14 cellular contexts compared by ENCODE assay signal in the genomic region with DNA sequence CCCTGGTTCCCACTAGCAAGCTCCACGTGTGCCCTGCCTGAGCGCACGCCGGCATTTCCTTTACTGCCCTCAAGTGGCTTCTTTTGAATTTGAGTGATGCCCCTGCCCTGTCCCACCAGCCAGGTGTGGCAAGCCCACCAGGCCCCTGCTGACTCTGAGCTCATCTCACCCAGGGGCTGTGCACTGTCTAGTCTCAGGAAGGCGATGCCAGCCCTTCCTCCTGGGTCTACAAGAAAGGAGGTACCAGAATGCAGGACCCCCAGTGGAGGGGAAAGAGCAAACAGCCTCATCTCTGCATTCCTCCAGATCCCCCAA. TPM values are rescaled to one million over a fixed set of nuclear protein-coding genes. Genes with fewer than 3 reads are reported as not detected.
DNase-seq lines count a peak whose midpoint lies in the region; ATAC-seq and TF ChIP-seq lines count a peak whose summit lies in the region.
"Had no signal": no experiment of that assay in that cellular context is flagged by ENCODE, and none has a peak within 500 bp of the region (broad histone marks: within the 10 kb centered on the region; RNA-seq: fewer than 3 reads in every experiment).

No MANE protein-coding gene starts in this region.

- H3K27ac ChIP-seq in mesodermal cell (ENCODE audit: low read depth, low read length, severe bottlenecking) (peak overlapping the region; percentile 51), temporal lobe (ENCODE audit: low read depth, low read length) (peak overlapping the region; percentile 87)

- ATAC-seq in activated T-helper 17 cell treated with anti-CD3 and anti-CD28 coated beads, Interleukin-2, amount 50 U/mL, for 72 hours (replicated peaks) = no peak
- ATAC-seq: activated T-cell treated with anti-CD3 and anti-CD28 coated beads, Interleukin-2, amount 50 U/mL, for 72 hours had no signal

- 94 to 98% methylated on average over 4 to 5 of the region's 5 CpGs for WGBS in mesodermal cell (ENCODE audit: insufficient coverage in 2 of 2), 2 experiments

- H3K27me3 Mint-ChIP-seq in activated T-helper 17 cell treated with anti-CD3 and anti-CD28 coated beads, Interleukin-2, amount 50 U/mL, for 72 hours = no peaks in the 10 kb centered on the region

- peaks cover 83% of the 10 kb centered on the region for H3K36me3 ChIP-seq in mesodermal cell (ENCODE audit: control insufficient read depth, insufficient read depth, low read length)

- peak; percentile 32; the same call in 1 of the 2 replicates for TF ChIP-seq CTCF in LNCAP (IDR thresholded peaks at IDR 0.05)
- TF ChIP-seq CTCF in choroid plexus epithelial cell (conservative IDR thresholded peaks at IDR 0.05; ENCODE audit: low read depth, low read length) = peak; percentile 0

- in situ Hi-C loops in G401 (cut with HindIII; ENCODE audit: low sequenced_read_pairs) = loop anchor here (5.0 kb wide), 1 partner anchor 43 kb away; no protein-coding TSS in a partner anchor

- DNase-seq in choroid plexus epithelial cell (ENCODE audit: low read depth) (no peak), NCI-H1436 treated with DMSO at 0.1 percent for 48 hours (lab: John Stamatoyannopoulos, UW) (no peak), G401 (ENCODE audit: low spot score) (no peak)
- no peak for DNase-seq in stimulated activated CD4-positive, alpha-beta T cell treated with anti-CD3 and anti-CD28 coated beads, Interleukin-2, amount 100 ng/mL, for 48 hours
- DNase-seq: activated T-cell treated with anti-CD3 and anti-CD28 coated beads, Interleukin-2, amount 50 U/mL, for 72 hours; DMS79 treated with DMSO at 0.1 percent for 48 hours; effector memory CD4-positive, alpha-beta T cell; NCI-H146; OCI-M1 had no signal

- peaks cover 91% of the 10 kb centered on the region for H3K36me3 Mint-ChIP-seq in activated T-helper 17 cell treated with anti-CD3 and anti-CD28 coated beads, Interleukin-2, amount 50 U/mL, for 72 hours (ENCODE audit: low read depth)

- no peaks in the 10 kb centered on the region for H3K9me3 ChIP-seq in mesodermal cell (ENCODE audit: control insufficient read depth, low read length)

- no peak overlapping the region for H3K4me3 Mint-ChIP-seq in activated T-helper 17 cell treated with anti-CD3 and anti-CD28 coated beads, Interleukin-2, amount 50 U/mL, for 72 hours
- H3K4me3 Mint-ChIP-seq: activated T-cell treated with anti-CD3 and anti-CD28 coated beads, Interleukin-2, amount 50 U/mL, for 72 hours had no signal

- no peaks in the 10 kb centered on the region for H3K4me1 Mint-ChIP-seq in activated T-helper 17 cell treated with anti-CD3 and anti-CD28 coated beads, Interleukin-2, amount 50 U/mL, for 72 hours

- H3K4me1 ChIP-seq in mesodermal cell (ENCODE audit: control insufficient read depth, insufficient read depth, low read length, poor library complexity, severe bottlenecking) = peaks cover 36% of the 10 kb centered on the region

- H3K27ac Mint-ChIP-seq in activated T-helper 17 cell treated with anti-CD3 and anti-CD28 coated beads, Interleukin-2, amount 50 U/mL, for 72 hours = no peak overlapping the region
- H3K27ac Mint-ChIP-seq: activated T-cell treated with anti-CD3 and anti-CD28 coated beads, Interleukin-2, amount 50 U/mL, for 72 hours had no signal

- no peaks in the 10 kb centered on the region for H3K9me3 Mint-ChIP-seq in activated T-helper 17 cell treated with anti-CD3 and anti-CD28 coated beads, Interleukin-2, amount 50 U/mL, for 72 hours
- H3K9me3 Mint-ChIP-seq: activated T-cell treated with anti-CD3 and anti-CD28 coated beads, Interleukin-2, amount 50 U/mL, for 72 hours had no signal

- no peak overlapping the region for H3K4me3 ChIP-seq in choroid plexus epithelial cell (ENCODE audit: low read depth, low read length)
- H3K4me3 ChIP-seq in mesodermal cell (ENCODE audit: extremely low read depth, insufficient read depth, low read length, poor library complexity, severe bottlenecking) = no peak overlapping the region

RNA-seq across cellular contexts. Expression of gene EPHX3, which starts 17.3 kb away (rescaled TPM):
- 1.00 TPM for polyA plus RNA-seq in mesodermal cell (2013, experiment 1 of 2)
- polyA plus RNA-seq in mesodermal cell (2013, experiment 2 of 2) = 0.46 TPM
- total RNA-seq in temporal lobe = not detected
- total RNA-seq in activated T-helper 17 cell treated with anti-CD3 and anti-CD28 coated beads, Interleukin-2, amount 50 U/mL, for 72 hours = under 1 TPM in 1 of 2 donors, not detected in 1; 0.24 TPM
- total RNA-seq in G401 (2014; rRNA removed; shearing (Covaris generic)) = not detected in 2 replicates
- total RNA-seq: HT-29 had no signal

RNA-seq across cellular contexts. Expression of gene NOTCH3, which starts 48.7 kb away (rescaled TPM):
- 64.3 TPM for polyA plus RNA-seq in mesodermal cell (2013, experiment 1 of 2)
- 53.5 TPM for polyA plus RNA-seq in mesodermal cell (2013, experiment 2 of 2)
- total RNA-seq in temporal lobe = 14.3 TPM
- total RNA-seq in activated T-helper 17 cell treated with anti-CD3 and anti-CD28 coated beads, Interleukin-2, amount 50 U/mL, for 72 hours = under 1 TPM; 0.06 to 0.29 TPM
- 13.5 and 16.4 TPM in 2 replicates for total RNA-seq in G401 (2014; rRNA removed; shearing (Covaris generic))

Comparison
In these comparisons a context has a peak if more than half of its experiments do, and no peak if none do; other contexts are left out.
1. RNA of gene NOTCH3, which starts 48.7 kb away (total RNA-seq): 13.5 to 16.4 TPM in G401 and 14.3 TPM in temporal lobe (single experiment); 0.06 to 0.29 TPM in activated T-helper 17 cell treated with anti-CD3 and anti-CD28 coated beads, Interleukin-2, amount 50 U/mL, for 72 hours; every median in the first group is over 10 times any median in the second.